In the genomic region with DNA sequence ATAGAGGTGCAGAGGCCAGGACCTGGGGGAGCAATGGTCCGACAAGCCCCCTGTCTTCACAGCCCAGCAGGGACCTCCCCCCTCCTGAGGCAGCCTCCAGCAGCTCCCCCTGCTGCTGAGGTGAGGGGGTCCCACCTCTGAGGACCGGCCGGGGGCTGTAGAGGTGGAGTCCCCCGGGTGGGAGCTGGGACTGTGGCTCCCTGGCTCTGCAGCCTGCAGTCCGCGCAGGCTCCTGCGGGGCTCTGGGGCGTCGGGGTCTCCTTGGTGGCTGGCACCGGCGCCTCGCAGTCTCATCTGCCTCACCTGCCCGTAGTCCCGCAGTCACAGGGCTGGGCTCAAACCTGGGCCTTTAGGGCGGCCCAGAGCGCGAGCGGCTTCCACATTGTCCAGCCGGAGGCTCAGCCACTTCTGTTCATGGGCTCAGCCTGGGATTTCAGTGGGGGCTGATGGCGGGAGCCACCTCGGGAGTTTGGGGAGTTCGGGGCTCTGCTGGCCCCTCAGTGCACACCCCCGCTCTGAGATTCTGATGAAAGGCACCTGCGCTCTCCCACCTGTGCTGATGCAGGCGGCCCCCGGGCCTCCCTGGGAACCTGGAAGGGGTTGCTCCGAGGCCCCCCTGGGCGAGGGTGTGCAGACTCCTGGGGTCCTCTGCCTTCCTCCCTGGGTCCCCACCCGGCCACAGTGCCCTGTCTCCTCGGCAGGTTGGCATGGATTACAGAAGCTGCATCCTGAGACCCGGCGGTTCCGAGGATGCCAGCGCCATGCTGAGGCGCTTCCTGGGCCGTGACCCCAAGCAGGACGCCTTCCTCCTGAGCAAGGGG, we compare ENCODE assay signal across 22 cellular contexts. TPM values are rescaled to one million over a fixed set of nuclear protein-coding genes. Genes with fewer than 3 reads are reported as not detected.
"Had no signal": no experiment of that assay in that cellular context is flagged by ENCODE, and none has a peak within 500 bp of the region (broad histone marks: within the 10 kb centered on the region; RNA-seq: fewer than 3 reads in every experiment).

No MANE protein-coding gene starts in this region.

- H3K27ac Mint-ChIP-seq: activated CD4-positive, alpha-beta T cell treated with anti-CD3 and anti-CD28 coated beads, Interleukin-2, amount 10 ng/mL, durations not matched to agents 7 days and 5 days; activated CD8-positive, alpha-beta T cell treated with anti-CD3 and anti-CD28 coated beads, Interleukin-2, amount 10 ng/mL, durations not matched to agents 7 days and 5 days; activated naive CD8-positive, alpha-beta T cell treated with anti-CD3 and anti-CD28 coated beads, Interleukin-2, amount 10 ng/mL, durations not matched to agents 7 days and 5 days; activated T-cell treated with anti-CD3 and anti-CD28 coated beads, Interleukin-2, amount 50 U/mL, for 24 hours; activated T-helper 2 cell treated with anti-CD3 and anti-CD28 coated beads, Interferon-gamma antibody, Interleukin-2, Interleukin-4, amounts not matched to agents 10 μg/mL and 5 μg/mL and 100 μg/mL, durations not matched to agents 14 hours and 24 hours and 36 hours; endodermal cell; stimulated activated memory B cell treated with anti-CD40 and anti-IgM and Interleukin-4, amounts not matched to agents 10 μg/mL and 1 μg/mL and 100 μg/mL, for 72 hours had no signal

- H3K4me3 Mint-ChIP-seq: activated CD4-positive, alpha-beta T cell treated with anti-CD3 and anti-CD28 coated beads, Interleukin-2, amount 10 ng/mL, durations not matched to agents 7 days and 5 days; activated CD8-positive, alpha-beta T cell treated with anti-CD3 and anti-CD28 coated beads, Interleukin-2, amount 10 ng/mL, durations not matched to agents 7 days and 5 days; activated naive CD8-positive, alpha-beta T cell treated with anti-CD3 and anti-CD28 coated beads, Interleukin-2, amount 10 ng/mL, durations not matched to agents 7 days and 5 days; activated T-cell treated with anti-CD3 and anti-CD28 coated beads, Interleukin-2, amount 50 U/mL, for 24 hours; endodermal cell; stimulated activated memory B cell treated with anti-CD40 and anti-IgM and Interleukin-4, amounts not matched to agents 10 μg/mL and 1 μg/mL and 100 μg/mL, for 72 hours had no signal

- H3K4me1 Mint-ChIP-seq: activated CD4-positive, alpha-beta T cell treated with anti-CD3 and anti-CD28 coated beads, Interleukin-2, amount 10 ng/mL, durations not matched to agents 7 days and 5 days; activated naive CD8-positive, alpha-beta T cell treated with anti-CD3 and anti-CD28 coated beads, Interleukin-2, amount 10 ng/mL, durations not matched to agents 7 days and 5 days; endodermal cell had no signal

- H3K27me3 Mint-ChIP-seq: activated CD4-positive, alpha-beta T cell treated with anti-CD3 and anti-CD28 coated beads, Interleukin-2, amount 10 ng/mL, durations not matched to agents 7 days and 5 days; activated naive CD8-positive, alpha-beta T cell treated with anti-CD3 and anti-CD28 coated beads, Interleukin-2, amount 10 ng/mL, durations not matched to agents 7 days and 5 days; activated T-cell treated with anti-CD3 and anti-CD28 coated beads, Interleukin-2, amount 50 U/mL, for 24 hours; stimulated activated memory B cell treated with anti-CD40 and anti-IgM and Interleukin-4, amounts not matched to agents 10 μg/mL and 1 μg/mL and 100 μg/mL, for 72 hours had no signal

- H3K4me1 ChIP-seq: left lung, right atrium auricular region, testis had no signal

- ATAC-seq: activated CD8-positive, alpha-beta T cell treated with anti-CD3 and anti-CD28 coated beads, Interleukin-2, amount 10 ng/mL, durations not matched to agents 7 days and 5 days; left lung had no signal

- H3K27ac ChIP-seq: left lung, prostate gland, right atrium auricular region, testis had no signal

- H3K9me3 ChIP-seq: left lung, prostate gland, right atrium auricular region, testis had no signal

- H3K27me3 ChIP-seq: dorsolateral prefrontal cortex, left lung, right atrium auricular region, testis had no signal

- H3K36me3 Mint-ChIP-seq: activated naive CD8-positive, alpha-beta T cell treated with anti-CD3 and anti-CD28 coated beads, Interleukin-2, amount 10 ng/mL, durations not matched to agents 7 days and 5 days had no signal

- H3K4me3 ChIP-seq: dorsolateral prefrontal cortex, left lung, prostate gland, right atrium auricular region, testis had no signal

- DNase-seq: activated CD4-positive, alpha-beta T cell treated with anti-CD3 and anti-CD28 coated beads, Interleukin-2, amount 10 ng/mL, durations not matched to agents 7 days and 5 days; activated CD8-positive, alpha-beta T cell treated with anti-CD3 and anti-CD28 coated beads, Interleukin-2, amount 10 ng/mL, durations not matched to agents 7 days and 5 days; activated naive CD4-positive, alpha-beta T cell treated with Interleukin-2 at 50 U/mL for 16 hours; activated naive CD8-positive, alpha-beta T cell treated with anti-CD3 and anti-CD28 coated beads, Interleukin-2, amount 10 ng/mL, durations not matched to agents 7 days and 5 days; activated T-cell treated with anti-CD3 and anti-CD28 coated beads, Interleukin-2, amount 50 U/mL, for 24 hours; endodermal cell; foreskin melanocyte; glutamatergic neuron; mammary epithelial cell; midbrain; stimulated activated CD4-positive, alpha-beta T cell treated with anti-CD3 and anti-CD28 coated beads, Interleukin-4, amount 100 ng/mL, for 24 hours; T1000; testis had no signal

- H3K9me3 Mint-ChIP-seq: activated CD4-positive, alpha-beta T cell treated with anti-CD3 and anti-CD28 coated beads, Interleukin-2, amount 10 ng/mL, durations not matched to agents 7 days and 5 days; activated naive CD8-positive, alpha-beta T cell treated with anti-CD3 and anti-CD28 coated beads, Interleukin-2, amount 10 ng/mL, durations not matched to agents 7 days and 5 days; activated T-cell treated with anti-CD3 and anti-CD28 coated beads, Interleukin-2, amount 50 U/mL, for 24 hours; activated T-helper 2 cell treated with anti-CD3 and anti-CD28 coated beads, Interferon-gamma antibody, Interleukin-2, Interleukin-4, amounts not matched to agents 10 μg/mL and 5 μg/mL and 100 μg/mL, durations not matched to agents 14 hours and 24 hours and 36 hours; endodermal cell had no signal

RNA-seq across cellular contexts. Expression of a gene that starts 54.5 kb away (rescaled TPM):
- total RNA-seq: activated CD4-positive, alpha-beta T cell treated with anti-CD3 and anti-CD28 coated beads, Interleukin-2, amount 10 ng/mL, durations not matched to agents 7 days and 5 days; activated CD8-positive, alpha-beta T cell treated with anti-CD3 and anti-CD28 coated beads, Interleukin-2, amount 10 ng/mL, durations not matched to agents 7 days and 5 days; activated naive CD8-positive, alpha-beta T cell treated with anti-CD3 and anti-CD28 coated beads, Interleukin-2, amount 10 ng/mL, durations not matched to agents 7 days and 5 days; activated T-helper 2 cell treated with anti-CD3 and anti-CD28 coated beads, Interferon-gamma antibody, Interleukin-2, Interleukin-4, amounts not matched to agents 10 μg/mL and 5 μg/mL and 100 μg/mL, durations not matched to agents 14 hours and 24 hours and 36 hours; cardiac septum; endodermal cell; kidney epithelial cell; left lung; right atrium auricular region; T-helper 1 cell treated with Interleukin-12 subunit alpha and Interleukin-12 subunit beta and Interleukin-4 antibody, amounts not matched to agents 30 ng/mL and 1 ng/mL, for 36 hours had no signal
